Comparison of ENCODE assay signal across 1 cellular context in the genomic region with DNA sequence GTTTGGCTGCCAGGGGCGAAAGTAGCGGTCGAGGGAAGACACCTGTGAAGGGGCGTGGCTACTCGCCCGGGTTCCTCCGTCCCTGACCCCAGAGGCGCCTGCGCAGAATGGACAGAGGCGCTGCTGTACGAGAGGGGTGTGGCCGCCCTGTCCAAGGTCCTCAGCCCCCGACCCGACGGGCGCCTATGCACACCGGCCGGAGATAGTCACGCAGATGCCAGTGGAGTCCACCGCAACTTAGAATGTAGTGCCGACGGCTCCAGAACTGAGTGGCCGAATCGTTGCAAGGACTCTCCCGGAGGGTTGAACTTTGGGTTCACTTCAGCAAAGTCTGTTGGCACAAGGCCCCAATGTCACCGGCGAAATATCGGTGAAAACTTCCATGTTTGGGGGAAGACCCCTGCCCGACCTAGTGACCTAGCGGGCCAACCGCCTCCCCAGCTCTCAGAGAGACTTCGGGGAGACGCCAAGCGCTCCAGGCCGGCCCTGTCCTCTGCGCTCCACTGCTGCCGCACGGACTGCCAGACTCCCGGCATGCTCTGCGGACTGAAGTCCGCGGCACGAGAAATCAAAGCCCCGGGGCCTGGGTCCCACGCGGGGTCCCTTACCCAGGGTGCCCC.
TF ChIP-seq lines count a peak whose summit lies in the region.

No MANE protein-coding gene starts in this region.

TF ChIP-seq in HepG2, 621 proteins besides CTCF, POLR2A, EP300 and RAD21 (continued from another document and continues in another):
- no peak for TF ChIP-seq ZBTB44 (CRISPR knock-in tag; IDR thresholded peaks at IDR 0.05)
- TF ChIP-seq, protein P1, sequence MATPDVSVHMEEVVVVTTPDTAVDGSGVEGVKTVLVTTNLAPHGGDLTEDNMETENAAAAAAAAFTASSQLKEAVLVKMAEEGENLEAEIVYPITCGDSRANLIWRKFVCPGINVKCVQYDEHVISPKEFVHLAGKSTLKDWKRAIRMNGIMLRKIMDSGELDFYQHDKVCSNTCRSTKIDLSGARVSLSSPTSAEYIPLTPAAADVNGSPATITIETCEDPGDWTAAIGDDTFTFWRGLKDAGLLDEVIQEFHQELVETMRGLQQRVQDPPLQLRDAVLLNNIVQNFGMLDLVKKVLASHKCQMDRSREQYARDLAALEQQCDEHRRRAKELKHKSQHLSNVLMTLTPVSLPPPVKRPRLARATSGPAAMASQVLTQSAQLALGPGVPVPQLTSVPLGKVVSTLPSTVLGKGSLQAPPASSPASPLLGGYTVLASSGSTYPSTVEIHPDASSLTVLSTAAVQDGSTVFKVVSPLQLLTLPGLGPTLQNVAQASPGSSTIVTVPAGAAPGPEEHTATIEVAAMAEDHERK (CRISPR knock-in tag; IDR thresholded peaks at IDR 0.05; ENCODE audit: low read depth), result no peak; the same call in 1 of the 2 replicates
- TF ChIP-seq ZSCAN25 (CRISPR knock-in tag; IDR thresholded peaks at IDR 0.05), result peak; percentile 81
- TF ChIP-seq ZNF441 (CRISPR knock-in tag; IDR thresholded peaks at IDR 0.05; ENCODE audit: borderline replicate concordance), result no peak; the same call in 1 of the 2 replicates
- TF ChIP-seq ZSCAN5A (CRISPR knock-in tag; IDR thresholded peaks at IDR 0.05; ENCODE audit: borderline replicate concordance), result peak; percentile 81; the same call in 1 of the 2 replicates
- peak; percentile 93 for TF ChIP-seq ZNF776 (CRISPR knock-in tag; IDR thresholded peaks at IDR 0.05)
- TF ChIP-seq KLF13 (CRISPR knock-in tag; IDR thresholded peaks at IDR 0.05), result peak; percentile 96; the same call in 1 of the 2 replicates
- TF ChIP-seq ZNF326 (CRISPR knock-in tag; IDR thresholded peaks at IDR 0.05; ENCODE audit: borderline replicate concordance), result peak; percentile 13; the same call in 1 of the 2 replicates
- TF ChIP-seq ATF1 (CRISPR knock-in tag; IDR thresholded peaks at IDR 0.05), result no peak; the same call in 1 of the 2 replicates
- peak; percentile 67; the same call in 1 of the 2 replicates for TF ChIP-seq ZNF263 (CRISPR knock-in tag; IDR thresholded peaks at IDR 0.05)
- TF ChIP-seq, protein P2, sequence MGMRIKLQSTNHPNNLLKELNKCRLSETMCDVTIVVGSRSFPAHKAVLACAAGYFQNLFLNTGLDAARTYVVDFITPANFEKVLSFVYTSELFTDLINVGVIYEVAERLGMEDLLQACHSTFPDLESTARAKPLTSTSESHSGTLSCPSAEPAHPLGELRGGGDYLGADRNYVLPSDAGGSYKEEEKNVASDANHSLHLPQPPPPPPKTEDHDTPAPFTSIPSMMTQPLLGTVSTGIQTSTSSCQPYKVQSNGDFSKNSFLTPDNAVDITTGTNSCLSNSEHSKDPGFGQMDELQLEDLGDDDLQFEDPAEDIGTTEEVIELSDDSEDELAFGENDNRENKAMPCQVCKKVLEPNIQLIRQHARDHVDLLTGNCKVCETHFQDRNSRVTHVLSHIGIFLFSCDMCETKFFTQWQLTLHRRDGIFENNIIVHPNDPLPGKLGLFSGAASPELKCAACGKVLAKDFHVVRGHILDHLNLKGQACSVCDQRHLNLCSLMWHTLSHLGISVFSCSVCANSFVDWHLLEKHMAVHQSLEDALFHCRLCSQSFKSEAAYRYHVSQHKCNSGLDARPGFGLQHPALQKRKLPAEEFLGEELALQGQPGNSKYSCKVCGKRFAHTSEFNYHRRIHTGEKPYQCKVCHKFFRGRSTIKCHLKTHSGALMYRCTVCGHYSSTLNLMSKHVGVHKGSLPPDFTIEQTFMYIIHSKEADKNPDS (CRISPR knock-in tag; IDR thresholded peaks at IDR 0.05), result 0 out of 2 replicates have a peak, but pooled peaks have one; percentile 14
- TF ChIP-seq SAFB2 (CRISPR knock-in tag; IDR thresholded peaks at IDR 0.05; ENCODE audit: borderline replicate concordance, low read depth), result peak; percentile 93
- TF ChIP-seq SIN3A (IDR thresholded peaks at IDR 0.05; ENCODE audit: borderline replicate concordance, low read depth, low read length), result peak; percentile 97; the same call in 1 of the 2 replicates
- TF ChIP-seq, protein P3, sequence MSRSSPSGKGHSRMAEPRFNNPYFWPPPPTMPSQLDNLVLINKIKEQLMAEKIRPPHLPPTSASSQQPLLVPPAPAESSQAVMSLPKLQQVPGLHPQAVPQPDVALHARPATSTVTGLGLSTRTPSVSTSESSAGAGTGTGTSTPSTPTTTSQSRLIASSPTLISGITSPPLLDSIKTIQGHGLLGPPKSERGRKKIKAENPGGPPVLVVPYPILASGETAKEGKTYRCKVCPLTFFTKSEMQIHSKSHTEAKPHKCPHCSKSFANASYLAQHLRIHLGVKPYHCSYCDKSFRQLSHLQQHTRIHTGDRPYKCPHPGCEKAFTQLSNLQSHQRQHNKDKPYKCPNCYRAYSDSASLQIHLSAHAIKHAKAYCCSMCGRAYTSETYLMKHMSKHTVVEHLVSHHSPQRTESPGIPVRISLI (CRISPR knock-in tag; IDR thresholded peaks at IDR 0.05; ENCODE audit: borderline replicate concordance), result peak; percentile 52; the same call in 1 of the 2 replicates
- TF ChIP-seq ELF3 (CRISPR knock-in tag; IDR thresholded peaks at IDR 0.05), result peak; percentile 7; the same call in 1 of the 2 replicates
- TF ChIP-seq STAT5B (CRISPR knock-in tag; IDR thresholded peaks at IDR 0.05), result peak; percentile 68; the same call in 1 of the 2 replicates
- no peak for TF ChIP-seq ZFP36 (IDR thresholded peaks at IDR 0.05; ENCODE audit: borderline replicate concordance, low read depth, low read length, partially characterized antibody)
- TF ChIP-seq, protein P4, sequence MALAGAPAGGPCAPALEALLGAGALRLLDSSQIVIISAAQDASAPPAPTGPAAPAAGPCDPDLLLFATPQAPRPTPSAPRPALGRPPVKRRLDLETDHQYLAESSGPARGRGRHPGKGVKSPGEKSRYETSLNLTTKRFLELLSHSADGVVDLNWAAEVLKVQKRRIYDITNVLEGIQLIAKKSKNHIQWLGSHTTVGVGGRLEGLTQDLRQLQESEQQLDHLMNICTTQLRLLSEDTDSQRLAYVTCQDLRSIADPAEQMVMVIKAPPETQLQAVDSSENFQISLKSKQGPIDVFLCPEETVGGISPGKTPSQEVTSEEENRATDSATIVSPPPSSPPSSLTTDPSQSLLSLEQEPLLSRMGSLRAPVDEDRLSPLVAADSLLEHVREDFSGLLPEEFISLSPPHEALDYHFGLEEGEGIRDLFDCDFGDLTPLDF (CRISPR knock-in tag; IDR thresholded peaks at IDR 0.05), result peak; percentile 81
- TF ChIP-seq ZFP37 (CRISPR knock-in tag; IDR thresholded peaks at IDR 0.05; ENCODE audit: borderline replicate concordance), result peak; percentile 70
- peak; percentile 91; the same call in 1 of the 2 replicates for TF ChIP-seq ZNF576 (CRISPR knock-in tag; IDR thresholded peaks at IDR 0.05)
- no peak for TF ChIP-seq NFE2L2 (IDR thresholded peaks at IDR 0.05; ENCODE audit: low read length)
- TF ChIP-seq AHR (CRISPR knock-in tag; IDR thresholded peaks at IDR 0.05), result peak; percentile 99
- TF ChIP-seq MAFG (CRISPR knock-in tag; IDR thresholded peaks at IDR 0.05), result peak; percentile 72; the same call in 1 of the 2 replicates
- TF ChIP-seq ZBTB1 (CRISPR knock-in tag; IDR thresholded peaks at IDR 0.05; ENCODE audit: borderline replicate concordance), result peak; percentile 81; the same call in 1 of the 2 replicates
- TF ChIP-seq, protein P5, sequence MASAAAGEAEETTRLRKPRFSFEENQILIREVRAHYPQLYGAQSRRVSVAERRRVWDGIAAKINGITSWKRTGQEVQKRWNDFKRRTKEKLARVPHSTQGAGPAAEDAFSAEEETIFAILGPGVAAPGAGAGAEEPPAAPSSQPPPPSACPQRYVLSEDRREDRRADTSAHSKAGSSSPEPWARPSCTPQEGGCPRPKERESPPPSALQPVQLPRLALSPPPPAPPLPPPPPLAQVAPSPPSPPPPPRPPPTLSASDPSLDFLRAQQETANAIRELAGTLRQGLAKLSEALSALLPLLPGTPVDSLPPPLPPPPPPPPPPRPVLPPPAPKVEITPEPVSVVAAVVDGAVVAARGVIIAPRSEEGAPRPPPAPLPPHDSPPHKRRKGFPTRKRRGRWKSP (CRISPR knock-in tag; IDR thresholded peaks at IDR 0.05), result peak; percentile 71; the same call in 1 of the 2 replicates
- TF ChIP-seq, protein P6, sequence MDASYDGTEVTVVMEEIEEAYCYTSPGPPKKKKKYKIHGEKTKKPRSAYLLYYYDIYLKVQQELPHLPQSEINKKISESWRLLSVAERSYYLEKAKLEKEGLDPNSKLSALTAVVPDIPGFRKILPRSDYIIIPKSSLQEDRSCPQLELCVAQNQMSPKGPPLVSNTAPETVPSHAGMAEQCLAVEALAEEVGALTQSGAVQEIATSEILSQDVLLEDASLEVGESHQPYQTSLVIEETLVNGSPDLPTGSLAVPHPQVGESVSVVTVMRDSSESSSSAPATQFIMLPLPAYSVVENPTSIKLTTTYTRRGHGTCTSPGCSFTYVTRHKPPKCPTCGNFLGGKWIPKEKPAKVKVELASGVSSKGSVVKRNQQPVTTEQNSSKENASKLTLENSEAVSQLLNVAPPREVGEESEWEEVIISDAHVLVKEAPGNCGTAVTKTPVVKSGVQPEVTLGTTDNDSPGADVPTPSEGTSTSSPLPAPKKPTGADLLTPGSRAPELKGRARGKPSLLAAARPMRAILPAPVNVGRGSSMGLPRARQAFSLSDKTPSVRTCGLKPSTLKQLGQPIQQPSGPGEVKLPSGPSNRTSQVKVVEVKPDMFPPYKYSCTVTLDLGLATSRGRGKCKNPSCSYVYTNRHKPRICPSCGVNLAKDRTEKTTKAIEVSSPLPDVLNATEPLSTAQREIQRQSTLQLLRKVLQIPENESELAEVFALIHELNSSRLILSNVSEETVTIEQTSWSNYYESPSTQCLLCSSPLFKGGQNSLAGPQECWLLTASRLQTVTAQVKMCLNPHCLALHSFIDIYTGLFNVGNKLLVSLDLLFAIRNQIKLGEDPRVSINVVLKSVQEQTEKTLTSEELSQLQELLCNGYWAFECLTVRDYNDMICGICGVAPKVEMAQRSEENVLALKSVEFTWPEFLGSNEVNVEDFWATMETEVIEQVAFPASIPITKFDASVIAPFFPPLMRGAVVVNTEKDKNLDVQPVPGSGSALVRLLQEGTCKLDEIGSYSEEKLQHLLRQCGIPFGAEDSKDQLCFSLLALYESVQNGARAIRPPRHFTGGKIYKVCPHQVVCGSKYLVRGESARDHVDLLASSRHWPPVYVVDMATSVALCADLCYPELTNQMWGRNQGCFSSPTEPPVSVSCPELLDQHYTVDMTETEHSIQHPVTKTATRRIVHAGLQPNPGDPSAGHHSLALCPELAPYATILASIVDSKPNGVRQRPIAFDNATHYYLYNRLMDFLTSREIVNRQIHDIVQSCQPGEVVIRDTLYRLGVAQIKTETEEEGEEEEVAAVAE (CRISPR knock-in tag; IDR thresholded peaks at IDR 0.05; ENCODE audit: borderline replicate concordance), result peak; percentile 90
- TF ChIP-seq, protein P7, sequence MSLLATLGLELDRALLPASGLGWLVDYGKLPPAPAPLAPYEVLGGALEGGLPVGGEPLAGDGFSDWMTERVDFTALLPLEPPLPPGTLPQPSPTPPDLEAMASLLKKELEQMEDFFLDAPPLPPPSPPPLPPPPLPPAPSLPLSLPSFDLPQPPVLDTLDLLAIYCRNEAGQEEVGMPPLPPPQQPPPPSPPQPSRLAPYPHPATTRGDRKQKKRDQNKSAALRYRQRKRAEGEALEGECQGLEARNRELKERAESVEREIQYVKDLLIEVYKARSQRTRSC (CRISPR knock-in tag; IDR thresholded peaks at IDR 0.05; ENCODE audit: low read depth), result no peak; the same call in 1 of the 2 replicates
- peak; percentile 98 for TF ChIP-seq PHF21A (CRISPR knock-in tag; IDR thresholded peaks at IDR 0.05)
- TF ChIP-seq NCOA1 (CRISPR knock-in tag; IDR thresholded peaks at IDR 0.05), result peak; percentile 86
- TF ChIP-seq SP2 (CRISPR knock-in tag; IDR thresholded peaks at IDR 0.05), result peak; percentile 69; the same call in 1 of the 2 replicates
- no peak for TF ChIP-seq NFIC (IDR thresholded peaks at IDR 0.05; ENCODE audit: low read length)
- peak; percentile 89 for TF ChIP-seq RNF2 (conservative IDR thresholded peaks at IDR 0.05; ENCODE audit: low read depth)
- TF ChIP-seq, protein P8, sequence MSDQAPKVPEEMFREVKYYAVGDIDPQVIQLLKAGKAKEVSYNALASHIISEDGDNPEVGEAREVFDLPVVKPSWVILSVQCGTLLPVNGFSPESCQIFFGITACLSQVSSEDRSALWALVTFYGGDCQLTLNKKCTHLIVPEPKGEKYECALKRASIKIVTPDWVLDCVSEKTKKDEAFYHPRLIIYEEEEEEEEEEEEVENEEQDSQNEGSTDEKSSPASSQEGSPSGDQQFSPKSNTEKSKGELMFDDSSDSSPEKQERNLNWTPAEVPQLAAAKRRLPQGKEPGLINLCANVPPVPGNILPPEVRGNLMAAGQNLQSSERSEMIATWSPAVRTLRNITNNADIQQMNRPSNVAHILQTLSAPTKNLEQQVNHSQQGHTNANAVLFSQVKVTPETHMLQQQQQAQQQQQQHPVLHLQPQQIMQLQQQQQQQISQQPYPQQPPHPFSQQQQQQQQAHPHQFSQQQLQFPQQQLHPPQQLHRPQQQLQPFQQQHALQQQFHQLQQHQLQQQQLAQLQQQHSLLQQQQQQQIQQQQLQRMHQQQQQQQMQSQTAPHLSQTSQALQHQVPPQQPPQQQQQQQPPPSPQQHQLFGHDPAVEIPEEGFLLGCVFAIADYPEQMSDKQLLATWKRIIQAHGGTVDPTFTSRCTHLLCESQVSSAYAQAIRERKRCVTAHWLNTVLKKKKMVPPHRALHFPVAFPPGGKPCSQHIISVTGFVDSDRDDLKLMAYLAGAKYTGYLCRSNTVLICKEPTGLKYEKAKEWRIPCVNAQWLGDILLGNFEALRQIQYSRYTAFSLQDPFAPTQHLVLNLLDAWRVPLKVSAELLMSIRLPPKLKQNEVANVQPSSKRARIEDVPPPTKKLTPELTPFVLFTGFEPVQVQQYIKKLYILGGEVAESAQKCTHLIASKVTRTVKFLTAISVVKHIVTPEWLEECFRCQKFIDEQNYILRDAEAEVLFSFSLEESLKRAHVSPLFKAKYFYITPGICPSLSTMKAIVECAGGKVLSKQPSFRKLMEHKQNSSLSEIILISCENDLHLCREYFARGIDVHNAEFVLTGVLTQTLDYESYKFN (CRISPR knock-in tag; conservative IDR thresholded peaks at IDR 0.05), result peak; percentile 86
- TF ChIP-seq FOXA3 (CRISPR knock-in tag; IDR thresholded peaks at IDR 0.05), result peak; percentile 67
- TF ChIP-seq SRY (CRISPR knock-in tag; IDR thresholded peaks at IDR 0.05), result peak; percentile 96
